ENCODE assay signal across 8 cellular contexts in genomic region chr22:42581762-42582716, GRCh38. TPM values are rescaled to one million over a fixed set of nuclear protein-coding genes. Genes with fewer than 3 reads are reported as not detected.
DNase-seq lines count a peak whose midpoint lies in the region; ATAC-seq and TF ChIP-seq lines count a peak whose summit lies in the region.

No MANE protein-coding gene starts in this region.

- peak overlapping the region; percentile 97 for H3K27ac Mint-ChIP-seq in activated naive CD8-positive, alpha-beta T cell

- H3K4me3 Mint-ChIP-seq in activated naive CD8-positive, alpha-beta T cell = peak overlapping the region; percentile 97

- no peak overlapping the region for H3K9ac ChIP-seq in parathyroid adenoma

- peak overlapping the region; percentile 76 for H3K4me2 ChIP-seq in parathyroid adenoma (ENCODE audit: low read length)

- H3K9me3 Mint-ChIP-seq in activated naive CD8-positive, alpha-beta T cell (ENCODE audit: low read depth) = no peaks in the 10 kb centered on the region

- peaks cover 8% of the 10 kb centered on the region for H3K36me3 Mint-ChIP-seq in activated naive CD8-positive, alpha-beta T cell

- no peaks in the 10 kb centered on the region for H3K79me2 ChIP-seq in parathyroid adenoma

- no peaks in the 10 kb centered on the region for H3K4me1 ChIP-seq in parathyroid adenoma
- H3K4me1 ChIP-seq in tibial artery = peaks cover 0 to 12% (median 9%) of the 10 kb centered on the region in 4 donors

- no peaks in the 10 kb centered on the region for H3K9me3 ChIP-seq in parathyroid adenoma (ENCODE audit: control insufficient read depth, low read length)
- H3K9me3 ChIP-seq in tibial artery = no peaks in the 10 kb centered on the region

- intact Hi-C loops in Right ventricle myocardium superior (cut with DNase I) (no loop called here), tibial artery (cut with DNase I; ENCODE audit: low total_unique reads) (no loop called here)

- H3K27me3 ChIP-seq in parathyroid adenoma (ENCODE audit: control insufficient read depth, insufficient read depth, low read length) (no peaks in the 10 kb centered on the region), tibial artery (no peaks in the 10 kb centered on the region)

- H3K27ac ChIP-seq in parathyroid adenoma (no peak overlapping the region), tibial artery (peak overlapping the region; percentile 61 to 67)

- TF ChIP-seq CTCF in parathyroid adenoma (IDR thresholded peaks at IDR 0.05) (no peak), tibial artery (IDR thresholded peaks at IDR 0.05) (no peak)

- ATAC-seq in GM19463 (IDR thresholded peaks at IDR 0.05; ENCODE audit: unreplicated experiment) (peak; percentile 63), Right ventricle myocardium superior (ENCODE audit: poor library complexity) (peak; percentile 96)

- H3K36me3 ChIP-seq in parathyroid adenoma (ENCODE audit: control insufficient read depth, insufficient read depth, low read length) (no peaks in the 10 kb centered on the region), tibial artery (peaks cover 28 to 75% (median 51%) of the 10 kb centered on the region in 3 donors)

- H3K4me3 ChIP-seq in parathyroid adenoma (ENCODE audit: low read depth, low read length) = peak overlapping the region; percentile 62
- peak overlapping the region; percentile 78 to 89 for H3K4me3 ChIP-seq in tibial artery

- peaks cover 9% of the 10 kb centered on the region for H3K4me1 Mint-ChIP-seq in activated naive CD8-positive, alpha-beta T cell (ENCODE audit: low read depth)

- H2AFZ ChIP-seq in parathyroid adenoma = peak overlapping the region; percentile 72

- DNase-seq in C1 segment of cervical spinal cord (lab: John Stamatoyannopoulos, UW) (peak in 13 of 14 donors; percentile 16 to 71 (median 56)), Kasumi-1 (lab: John Stamatoyannopoulos, UW) (peak; percentile 34 to 59), SKM-1 (lab: John Stamatoyannopoulos, UW; ENCODE audit: unreplicated experiment) (peak; percentile 79), Right ventricle myocardium superior (peak; percentile 88), tibial artery (peak; percentile 75 to 85)

- H3K27me3 Mint-ChIP-seq in activated naive CD8-positive, alpha-beta T cell = no peaks in the 10 kb centered on the region

RNA-seq across cellular contexts. Expression of gene SERHL2, which starts 28.3 kb away (rescaled TPM):
- total RNA-seq in Right ventricle myocardium superior = 2.4 TPM

RNA-seq across cellular contexts. Expression of gene POLDIP3, which starts 32.6 kb away (rescaled TPM):
- 32.1 TPM for total RNA-seq in Right ventricle myocardium superior

RNA-seq across cellular contexts. Expression of gene ATP5MGL, which starts 58.4 kb away (rescaled TPM):
- 0.38 TPM for total RNA-seq in Right ventricle myocardium superior
